ENCODE assay signal across 24 cellular contexts in the genomic region with DNA sequence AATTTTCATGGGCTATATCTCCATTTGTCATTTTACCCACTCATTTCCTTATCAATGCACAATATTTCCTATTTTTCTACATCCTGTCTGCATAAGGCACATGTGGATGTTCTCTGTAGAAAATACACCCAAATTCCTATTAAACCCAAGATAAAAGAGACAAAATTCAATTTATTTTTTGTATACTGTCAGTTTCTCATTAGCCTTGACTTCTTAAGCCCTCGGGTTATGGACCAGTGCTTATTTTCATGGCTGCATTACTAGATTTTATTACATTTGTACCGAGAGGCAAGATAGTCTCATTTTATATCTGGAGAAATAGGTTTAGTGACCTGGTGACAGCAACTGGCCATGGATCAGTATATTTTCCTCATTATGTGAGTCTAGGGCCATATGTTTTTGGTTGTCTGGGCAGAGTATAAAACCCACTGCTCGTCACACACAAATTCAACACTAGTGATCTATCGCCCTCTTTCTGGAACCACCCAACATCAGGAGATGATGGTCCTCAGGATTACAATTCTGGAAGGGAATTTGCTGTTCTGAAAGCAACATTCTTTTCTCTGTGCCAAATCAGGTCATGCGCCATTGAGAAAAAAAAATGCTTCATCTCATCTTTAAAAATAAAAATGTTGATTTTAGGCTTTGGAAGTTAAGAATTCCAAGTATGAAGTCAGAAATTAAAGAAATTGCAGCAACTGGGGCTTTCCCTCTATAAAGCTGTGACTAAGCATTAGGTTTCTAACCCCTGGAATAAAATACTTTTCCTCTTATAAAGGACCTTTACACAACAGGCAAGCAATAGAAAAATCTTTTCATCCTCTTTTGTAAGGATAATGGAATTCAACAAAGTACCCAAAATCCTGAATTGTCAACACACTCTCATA.
A peak's percentile ranks its signal among the peaks of the same experiment; 100 is the strongest.
DNase-seq lines count a peak whose midpoint lies in the region; ATAC-seq, FAIRE-seq and TF ChIP-seq lines count a peak whose summit lies in the region.
"Had no signal": no experiment of that assay in that cellular context is flagged by ENCODE, and none has a peak within 500 bp of the region (broad histone marks: within the 10 kb centered on the region; RNA-seq: fewer than 3 reads in every experiment).

No MANE protein-coding gene starts in this region.

- H3K27me3 ChIP-seq in kidney epithelial cell (ENCODE audit: control insufficient read depth, insufficient read depth, low read length) (no peaks in the 10 kb centered on the region), Caco-2 (replicated peaks; ENCODE audit: control insufficient read depth, insufficient read depth, low read length) (no peaks in the 10 kb centered on the region)
- H3K27me3 ChIP-seq: testis had no signal

- H3K4me1 Mint-ChIP-seq in effector memory CD8-positive, alpha-beta T cell (ENCODE audit: low read depth in 2 of 2): no peaks in the 10 kb centered on the region
- H3K4me1 Mint-ChIP-seq in Caco-2 (ENCODE audit: low read depth, unreplicated experiment): no peaks in the 10 kb centered on the region
- H3K4me1 Mint-ChIP-seq: activated CD4-positive, alpha-beta memory T cell treated with anti-CD3 and anti-CD28 coated beads, Interleukin-2, amount 10 ng/mL, durations not matched to agents 7 days and 5 days; WTC11 had no signal

- TF ChIP-seq CTCF in AG09309 (IDR thresholded peaks at IDR 0.05; ENCODE audit: control insufficient read depth, insufficient read depth, low read depth, low read length, missing control alignments) (no peak), astrocyte of the spinal cord (IDR thresholded peaks at IDR 0.05; ENCODE audit: low read depth, low read length) (no peak), kidney epithelial cell (IDR thresholded peaks at IDR 0.05; ENCODE audit: insufficient read depth, low read length, poor library complexity, severe bottlenecking) (no peak), Caco-2 (IDR thresholded peaks at IDR 0.05; ENCODE audit: insufficient read depth in 1 of 2, low read depth in 1 of 2, low read length in 1 of 2, severe bottlenecking in 1 of 2, unreplicated experiment in 1 of 2) (no peak)

- no peak overlapping the region for H3K4me3 Mint-ChIP-seq in effector memory CD8-positive, alpha-beta T cell
- H3K4me3 Mint-ChIP-seq in Caco-2 (ENCODE audit: unreplicated experiment): no peak overlapping the region
- H3K4me3 Mint-ChIP-seq: activated CD4-positive, alpha-beta memory T cell treated with anti-CD3 and anti-CD28 coated beads, Interleukin-2, amount 10 ng/mL, durations not matched to agents 7 days and 5 days; WTC11 had no signal

- H3K9me3 Mint-ChIP-seq in effector memory CD8-positive, alpha-beta T cell: peaks cover 5 to 15% of the 10 kb centered on the region in 2 donors
- H3K9me3 Mint-ChIP-seq in Caco-2 (ENCODE audit: unreplicated experiment): no peaks in the 10 kb centered on the region
- H3K9me3 Mint-ChIP-seq: activated CD4-positive, alpha-beta memory T cell treated with anti-CD3 and anti-CD28 coated beads, Interleukin-2, amount 10 ng/mL, durations not matched to agents 7 days and 5 days; WTC11 had no signal

- CTCF ChIA-PET in Caco-2 (lab: Charles Lee): no interaction called here

- intact Hi-C loops in Caco-2 (cut with micrococcal nuclease; ENCODE audit: unreplicated experiment): no loop called here

- POLR2A ChIA-PET in Caco-2 (lab: Charles Lee): no interaction called here

- no peaks in the 10 kb centered on the region for H3K27me3 Mint-ChIP-seq in effector memory CD8-positive, alpha-beta T cell
- peaks cover 19% of the 10 kb centered on the region for H3K27me3 Mint-ChIP-seq in Caco-2 (ENCODE audit: insufficient read depth, unreplicated experiment)
- H3K27me3 Mint-ChIP-seq: activated CD4-positive, alpha-beta memory T cell treated with anti-CD3 and anti-CD28 coated beads, Interleukin-2, amount 10 ng/mL, durations not matched to agents 7 days and 5 days had no signal

- no peaks in the 10 kb centered on the region for H3K36me3 Mint-ChIP-seq in effector memory CD8-positive, alpha-beta T cell (ENCODE audit: insufficient read depth)
- H3K36me3 Mint-ChIP-seq in Caco-2 (ENCODE audit: insufficient read depth, unreplicated experiment): no peaks in the 10 kb centered on the region
- H3K36me3 Mint-ChIP-seq: WTC11 had no signal

- in situ Hi-C loops in astrocyte of the spinal cord (cut with HindIII; ENCODE audit: low sequenced_read_pairs): no loop called here

- H3K27ac Mint-ChIP-seq in effector memory CD8-positive, alpha-beta T cell: no peak overlapping the region
- H3K27ac Mint-ChIP-seq in Caco-2 (ENCODE audit: unreplicated experiment): no peak overlapping the region
- H3K27ac Mint-ChIP-seq: activated CD4-positive, alpha-beta memory T cell treated with anti-CD3 and anti-CD28 coated beads, Interleukin-2, amount 10 ng/mL, durations not matched to agents 7 days and 5 days; WTC11 had no signal

- TF ChIP-seq POLR2A in H54 (IDR thresholded peaks at IDR 0.05; ENCODE audit: low read depth, low read length): no peak

- no peaks in the 10 kb centered on the region for H3K36me3 ChIP-seq in kidney epithelial cell (ENCODE audit: control insufficient read depth, insufficient read depth, low read length)
- H3K36me3 ChIP-seq in Caco-2 (ENCODE audit: control insufficient read depth, insufficient read depth, low read length): no peaks in the 10 kb centered on the region
- H3K36me3 ChIP-seq: HAP-1 had no signal

- DNase-seq in AG09309 (ENCODE audit: low read depth) (peak; percentile 44), GM04504 (ENCODE audit: low read depth) (peak; percentile 44), astrocyte of the spinal cord (ENCODE audit: low read depth, low spot score) (peak; percentile 43), kidney epithelial cell (ENCODE audit: low read depth) (peak; percentile 12), H54 (ENCODE audit: insufficient read length, low spot score) (no peak), Caco-2 (no peak)
- DNase-seq in effector memory CD8-positive, alpha-beta T cell: no peak
- DNase-seq: activated CD4-positive, alpha-beta memory T cell treated with anti-CD3 and anti-CD28 coated beads, Interleukin-2, amount 10 ng/mL, durations not matched to agents 7 days and 5 days; activated naive CD4-positive, alpha-beta T cell; activated T-cell treated with anti-CD3 and anti-CD28 coated beads for 4 hours; amygdala; DMS153; hippocampal formation; islet precursor cell; NCI-H1417 treated with DMSO at 0.1 percent for 48 hours; NCI-H2171; NCI-H524 treated with DMSO at 0.1 percent for 48 hours; nucleus accumbens; RPMI8226; T-helper 9 cell; testis had no signal

- ATAC-seq in GM18858 (IDR thresholded peaks at IDR 0.05; ENCODE audit: unreplicated experiment): no peak
- no peak for ATAC-seq in effector memory CD8-positive, alpha-beta T cell (replicated peaks)
- ATAC-seq: WTC11 had no signal

- no peak overlapping the region for H3K4me3 ChIP-seq in AG09309 (ENCODE audit: control insufficient read depth, low read depth, low read length)
- H3K4me3 ChIP-seq in astrocyte of the spinal cord (ENCODE audit: low read depth, low read length): no peak overlapping the region
- no peak overlapping the region for H3K4me3 ChIP-seq in kidney epithelial cell (ENCODE audit: low read depth, low read length)
- no peak overlapping the region for H3K4me3 ChIP-seq in Caco-2 (ENCODE audit: low read depth, low read length)
- H3K4me3 ChIP-seq: HAP-1, testis had no signal

- H3K9me3 ChIP-seq in Caco-2: no peaks in the 10 kb centered on the region
- H3K9me3 ChIP-seq: HAP-1, testis had no signal

- no TSS peak for BruUV-seq in Caco-2 (replicated peaks; lab: Mats Ljungman, UMichigan)

- H3K4me1 ChIP-seq in Caco-2: no peaks in the 10 kb centered on the region
- H3K4me1 ChIP-seq: HAP-1, testis had no signal

- no peak for FAIRE-seq in H54 (lab: Jason Lieb, UNC)

Comparison
In these comparisons a context has a peak if more than half of its experiments do, and no peak if none do; other contexts are left out.
1. DNase-seq: peak in AG09309 (single experiment), GM04504 (single experiment), astrocyte of the spinal cord (single experiment) and kidney epithelial cell (single experiment); none in effector memory CD8-positive, alpha-beta T cell (0 of 3), H54 (single experiment) and Caco-2 (0 of 2).